Comparison of ENCODE assay signal across 26 cellular contexts in the genomic region with DNA sequence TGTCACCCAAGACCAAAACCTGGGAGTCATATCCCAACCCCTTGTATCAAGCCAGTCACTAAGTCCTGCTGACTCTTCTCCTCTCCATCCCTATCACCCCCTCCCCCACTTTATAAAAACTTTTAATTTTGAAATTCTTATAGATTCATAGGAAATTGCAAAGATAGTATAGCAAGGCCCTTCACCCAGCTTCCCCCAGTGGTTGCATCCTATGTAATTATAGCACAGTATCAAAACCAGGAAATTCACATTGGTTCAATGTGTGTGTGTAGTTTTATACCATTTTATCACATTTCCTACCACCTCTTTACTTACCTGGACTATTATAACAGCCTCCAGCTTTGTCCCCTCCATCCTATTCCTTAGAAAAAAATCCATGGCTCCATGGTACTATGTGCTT. TPM values are rescaled to one million over a fixed set of nuclear protein-coding genes. Genes with fewer than 3 reads are reported as not detected.
"Had no signal": no experiment of that assay in that cellular context is flagged by ENCODE, and none has a peak within 500 bp of the region (broad histone marks: within the 10 kb centered on the region; RNA-seq: fewer than 3 reads in every experiment).

No MANE protein-coding gene starts in this region.

- H3K27me3 Mint-ChIP-seq: effector memory CD8-positive, alpha-beta T cell had no signal

- H3K27me3 ChIP-seq: colonic mucosa, esophagus squamous epithelium, gastrocnemius medialis had no signal

- H3K4me3 Mint-ChIP-seq: dendritic cell treated with granulocyte-macrophage colony-stimulating factor and Interleukin-4, amounts not matched to agents 40 ng/mL and 50 ng/mL, for 4 days; effector memory CD8-positive, alpha-beta T cell; mesothelial cell of epicardium had no signal

- DNase-seq: colonic mucosa; cortex of kidney; effector CD8-positive, alpha-beta T cell; effector memory CD8-positive, alpha-beta T cell; erythroblast; esophagus squamous epithelium; foreskin fibroblast; foreskin melanocyte; gastrocnemius medialis; glutamatergic neuron; head of caudate nucleus; heart right ventricle; hippocampal formation; left cardiac atrium; left lung; left ventricle myocardium superior; lower lobe of right lung; mesenchymal stem cell; mucosa of descending colon; naive B cell had no signal

- H3K27ac Mint-ChIP-seq: dendritic cell treated with granulocyte-macrophage colony-stimulating factor and Interleukin-4, amounts not matched to agents 40 ng/mL and 50 ng/mL, for 4 days; effector memory CD8-positive, alpha-beta T cell; mesothelial cell of epicardium; naive B cell had no signal

- H3K9me3 ChIP-seq: colonic mucosa, esophagus squamous epithelium, gastrocnemius medialis, heart right ventricle, left lung, lower lobe of right lung, mucosa of descending colon had no signal

- H3K27ac ChIP-seq: colonic mucosa, epithelial cell of prostate, esophagus squamous epithelium, gastrocnemius medialis, heart right ventricle, left lung, lower lobe of right lung had no signal

- H3K4me3 ChIP-seq: colonic mucosa, esophagus squamous epithelium, gastrocnemius medialis, heart right ventricle, left lung, lower lobe of right lung, mucosa of descending colon had no signal

- ATAC-seq: effector memory CD8-positive, alpha-beta T cell; esophagus mucosa; gastrocnemius medialis; heart right ventricle; left cardiac atrium; left lung; left ventricle myocardium superior; lower lobe of right lung; mucosa of descending colon had no signal

- H3K9me3 Mint-ChIP-seq: dendritic cell treated with granulocyte-macrophage colony-stimulating factor and Interleukin-4, amounts not matched to agents 40 ng/mL and 50 ng/mL, for 4 days; effector memory CD8-positive, alpha-beta T cell; mesothelial cell of epicardium; naive B cell had no signal

- H3K36me3 ChIP-seq: colonic mucosa had no signal

RNA-seq across cellular contexts. Expression of a gene that starts 6.3 kb away (rescaled TPM):
- total RNA-seq: kidney epithelial cell, myocyte had no signal
